8 cellular contexts compared by ENCODE assay signal in genomic region chr12:124898200-124898950, GRCh38. TPM values are rescaled to one million over a fixed set of nuclear protein-coding genes. Genes with fewer than 3 reads are reported as not detected.
A peak's percentile ranks its signal among the peaks of the same experiment; 100 is the strongest.
DNase-seq lines count a peak whose midpoint lies in the region; ATAC-seq and TF ChIP-seq lines count a peak whose summit lies in the region.

No MANE protein-coding gene starts in this region.

- H3K27me3 ChIP-seq in CD8-positive, alpha-beta T cell (ENCODE audit: insufficient read depth, low read length): no peaks in the 10 kb centered on the region
- no peaks in the 10 kb centered on the region for H3K27me3 ChIP-seq in tibial artery

- H3K27me3 Mint-ChIP-seq in CD8-positive, alpha-beta T cell (ENCODE audit: low read depth): no peaks in the 10 kb centered on the region
- no peaks in the 10 kb centered on the region for H3K27me3 Mint-ChIP-seq in naive B cell

- H3K27ac ChIP-seq in CD8-positive, alpha-beta T cell (ENCODE audit: low read depth, low read length): no peak overlapping the region
- no peak overlapping the region for H3K27ac ChIP-seq in tibial artery

- peak; percentile 43 to 79 (median 69) for DNase-seq in CD8-positive, alpha-beta T cell
- DNase-seq in H4 (ENCODE audit: low spot score) (peak; percentile 75), NCI-H460 (ENCODE audit: extremely low read depth, low read depth) (peak; percentile 80), dermis blood vessel endothelial cell (peak; percentile 55), naive B cell (peak; percentile 73), tibial artery (peak in 1 of 2 donors; percentile 34), NCI-H526 treated with DMSO at 0.1 percent for 48 hours (lab: John Stamatoyannopoulos, UW) (no peak)
- peak; percentile 59 for DNase-seq in activated CD4-positive, alpha-beta T cell treated with anti-CD3 and anti-CD28 coated beads, Interleukin-2, amount 50 U/mL, for 1 hour

- peaks cover 8% of the 10 kb centered on the region for H3K4me1 ChIP-seq in CD8-positive, alpha-beta T cell (ENCODE audit: insufficient read depth, low read length)
- H3K4me1 ChIP-seq in tibial artery: peaks cover 0 to 28% (median 4%) of the 10 kb centered on the region in 4 donors

- no peak overlapping the region for H3K4me3 ChIP-seq in CD8-positive, alpha-beta T cell (ENCODE audit: low read depth, low read length)
- no peak overlapping the region for H3K4me3 ChIP-seq in tibial artery

- intact Hi-C loops in CD8-positive, alpha-beta T cell (cut with DNase I, micrococcal nuclease): loop anchor here in 1 of 2 experiments (1.0 kb wide), 1 partner anchor 862 kb away; no protein-coding TSS in a partner anchor
- intact Hi-C loops in tibial artery (cut with DNase I; ENCODE audit: low total_unique reads): no loop called here

- POLR2A ChIA-PET in CD8-positive, alpha-beta T cell (lab: Charles Lee): no interaction called here

- no peak overlapping the region for H3K27ac Mint-ChIP-seq in CD8-positive, alpha-beta T cell
- peak overlapping the region in 1 of 6 donors; percentile 23 for H3K27ac Mint-ChIP-seq in naive B cell

- CTCF ChIA-PET in CD8-positive, alpha-beta T cell (lab: Charles Lee): no interaction called here

- ATAC-seq in CD8-positive, alpha-beta T cell: peak; percentile 99
- ATAC-seq in naive B cell (ENCODE audit: low read depth in 2 of 2): peak; percentile 85 to 92

- no peaks in the 10 kb centered on the region for H3K36me3 ChIP-seq in CD8-positive, alpha-beta T cell (ENCODE audit: insufficient read depth, low read length)
- H3K36me3 ChIP-seq in tibial artery: no peaks in the 10 kb centered on the region

- no peaks in the 10 kb centered on the region for H3K9me3 ChIP-seq in CD8-positive, alpha-beta T cell (ENCODE audit: low read length)
- no peaks in the 10 kb centered on the region for H3K9me3 ChIP-seq in tibial artery

- H3K9me3 Mint-ChIP-seq in CD8-positive, alpha-beta T cell: no peaks in the 10 kb centered on the region
- peaks cover 0 to 2% (median 0%) of the 10 kb centered on the region in 7 donors for H3K9me3 Mint-ChIP-seq in naive B cell

- peaks cover 12% of the 10 kb centered on the region for H3K4me1 Mint-ChIP-seq in CD8-positive, alpha-beta T cell (ENCODE audit: low read depth)
- H3K4me1 Mint-ChIP-seq in naive B cell: peaks cover 16 to 47% (median 19%) of the 10 kb centered on the region in 3 donors

- TF ChIP-seq CTCF in CD8-positive, alpha-beta T cell (IDR thresholded peaks at IDR 0.05): peak; percentile 78
- peak; percentile 39 to 49 for TF ChIP-seq CTCF in tibial artery (IDR thresholded peaks at IDR 0.05)

- no peaks in the 10 kb centered on the region for H3K36me3 Mint-ChIP-seq in CD8-positive, alpha-beta T cell
- H3K36me3 Mint-ChIP-seq in naive B cell: peaks cover 0 to 6% of the 10 kb centered on the region in 2 donors

- peak overlapping the region; percentile 12 for H3K4me3 Mint-ChIP-seq in CD8-positive, alpha-beta T cell
- peak overlapping the region in 6 of 8 donors; percentile 36 to 76 (median 63) for H3K4me3 Mint-ChIP-seq in naive B cell

RNA-seq across cellular contexts. Expression of gene UBC, which starts 16.1 kb away (rescaled TPM):
- 1,000 to 10,000 TPM; 1,771 to 1,786 TPM for total RNA-seq in CD8-positive, alpha-beta T cell
- 1,269 and 1,552 TPM in 2 replicates for total RNA-seq in H4 (2014; rRNA removed; shearing (Covaris generic))
- 1,852 and 1,911 TPM in 2 replicates for total RNA-seq in NCI-H460 (2014; rRNA removed; shearing (Covaris generic))
- 800 and 1,047 TPM in 2 replicates for polyA plus RNA-seq in NCI-H460 (2014; cell fraction: nucleus; rRNA removed)
- total RNA-seq in dermis blood vessel endothelial cell: 1,840 and 2,354 TPM in 2 replicates
- polyA plus RNA-seq in naive B cell (ENCODE audit: low read depth in 6 of 6): 1,000 to 10,000 TPM in 5 of 6 donors, 100 to 1,000 TPM in 1; 741 to 1,939 (median 1,380) TPM

RNA-seq across cellular contexts. Expression of gene SCARB1, which starts 34.7 kb away (rescaled TPM):
- total RNA-seq in CD8-positive, alpha-beta T cell: 1 to 10 TPM; 3.0 to 3.2 TPM
- total RNA-seq in H4 (2014; rRNA removed; shearing (Covaris generic)): 19.5 and 26.8 TPM in 2 replicates
- 103 and 115 TPM in 2 replicates for total RNA-seq in NCI-H460 (2014; rRNA removed; shearing (Covaris generic))
- polyA plus RNA-seq in NCI-H460 (2014; cell fraction: nucleus; rRNA removed): 436 and 554 TPM in 2 replicates
- total RNA-seq in dermis blood vessel endothelial cell: 42.5 and 44.1 TPM in 2 replicates
- polyA plus RNA-seq in naive B cell (ENCODE audit: low read depth in 6 of 6): 10 to 100 TPM in 4 of 6 donors, 1 to 10 TPM in 2; 4.1 to 20.8 (median 12.1) TPM
